In genomic region chr6:117602899-117603588, GRCh38 we compare ENCODE assay signal across 8 cellular contexts. TPM values are rescaled to one million over a fixed set of nuclear protein-coding genes. Genes with fewer than 3 reads are reported as not detected.
DNase-seq lines count a peak whose midpoint lies in the region; ATAC-seq and TF ChIP-seq lines count a peak whose summit lies in the region.

No MANE protein-coding gene starts in this region.

- no peak for ATAC-seq in psoas muscle
- no peak for ATAC-seq in GM18502 (IDR thresholded peaks at IDR 0.05; ENCODE audit: poor library complexity, unreplicated experiment)
- ATAC-seq in GM21360 (IDR thresholded peaks at IDR 0.05; ENCODE audit: unreplicated experiment) = no peak
- no peak for ATAC-seq in GM21526 (IDR thresholded peaks at IDR 0.05; ENCODE audit: low FRiP score, unreplicated experiment)

- intact Hi-C loops in esophagus squamous epithelium (cut with DNase I) (no loop called here), psoas muscle (cut with DNase I) (loop anchor here in 1 of 2 donors (5.0 to 10.0 kb wide), 3 partner anchors 46 to 638 kb away; partner anchors contain the start of gene DCBLD1)

- no peak for TF ChIP-seq CTCF in GM06990 (IDR thresholded peaks at IDR 0.05; ENCODE audit: insufficient read depth, low read length, poor library complexity, severe bottlenecking)
- TF ChIP-seq CTCF in RWPE1 (conservative IDR thresholded peaks at IDR 0.05; ENCODE audit: low read depth) = no peak
- TF ChIP-seq CTCF in esophagus squamous epithelium (IDR thresholded peaks at IDR 0.05) = no peak
- TF ChIP-seq CTCF in psoas muscle (IDR thresholded peaks at IDR 0.05) = no peak

- CTCF ChIA-PET in RWPE1 (lab: Yijun Ruan, JAX) = interaction anchor here (0.7 kb wide), 1 partner anchor 52 kb away, joined by 3 read pairs; no protein-coding TSS in a partner anchor

- H3K36me3 ChIP-seq in GM06990 (ENCODE audit: control insufficient read depth, insufficient read depth, low read length) (no peaks in the 10 kb centered on the region), esophagus squamous epithelium (peaks cover 0 to 9% (median 0%) of the 10 kb centered on the region in 3 donors), psoas muscle (ENCODE audit: insufficient read depth in 1 of 2, low read depth in 1 of 2) (no peaks in the 10 kb centered on the region)

- no peak for DNase-seq in GM06990 (ENCODE audit: extremely low read depth, insufficient read length)
- DNase-seq in RWPE1 (ENCODE audit: low spot score) = no peak
- DNase-seq in esophagus squamous epithelium (lab: John Stamatoyannopoulos, UW) = no peak
- DNase-seq in psoas muscle = no peak
- no peak for DNase-seq in SKM-1 (lab: John Stamatoyannopoulos, UW; ENCODE audit: unreplicated experiment)

- H3K4me3 ChIP-seq in GM06990 (replicated peaks; ENCODE audit: low read depth, low read length) (peak overlapping the region; percentile 82), esophagus squamous epithelium (peak overlapping the region; percentile 84 to 99 (median 92)), psoas muscle (peak overlapping the region; percentile 89)

- no peak for TF ChIP-seq POLR2A in esophagus squamous epithelium (IDR thresholded peaks at IDR 0.05)

- H3K4me1 ChIP-seq in esophagus squamous epithelium (peaks cover 4 to 43% (median 18%) of the 10 kb centered on the region in 3 donors), psoas muscle (peaks cover 28% of the 10 kb centered on the region)

- H3K27ac ChIP-seq in RWPE1 = peak overlapping the region; percentile 97
- H3K27ac ChIP-seq in esophagus squamous epithelium = peak overlapping the region; percentile 82 to 97 (median 96)
- H3K27ac ChIP-seq in psoas muscle = peak overlapping the region; percentile 96

- no peaks in the 10 kb centered on the region for H3K9me3 ChIP-seq in esophagus squamous epithelium
- no peaks in the 10 kb centered on the region for H3K9me3 ChIP-seq in psoas muscle

- POLR2A ChIA-PET in RWPE1 (lab: Yijun Ruan, JAX; ENCODE audit: low non-redundant PET) = interaction anchor here (0.9 kb wide), 1 partner anchor 13 kb away, joined by 3 read pairs; no protein-coding TSS in a partner anchor

- WGBS in esophagus squamous epithelium, 2 donors = 56 to 60% methylated on average over 12 of the region's 12 CpGs
- 57 to 61% (median 61%) methylated on average over 12 of the region's 12 CpGs for WGBS in psoas muscle, 3 donors

- no peaks in the 10 kb centered on the region for H3K27me3 ChIP-seq in GM06990 (replicated peaks; ENCODE audit: control insufficient read depth, insufficient read depth, low read length)
- H3K27me3 ChIP-seq in esophagus squamous epithelium = no peaks in the 10 kb centered on the region
- H3K27me3 ChIP-seq in psoas muscle (ENCODE audit: insufficient read depth in 3 of 3, low read length in 2 of 3) = no peaks in the 10 kb centered on the region

RNA-seq across cellular contexts. Expression of gene GOPC, which starts 0.7 kb away (rescaled TPM):
- total RNA-seq in esophagus squamous epithelium = 10 to 100 TPM; 11.0 to 22.9 (median 16.7) TPM
- total RNA-seq in psoas muscle = 10 to 100 TPM; 11.5 to 18.2 (median 15.6) TPM
- 10 to 100 TPM in 1 of 3 donors, 1 to 10 TPM in 2; 8.7 to 16.0 (median 9.6) TPM for polyA plus RNA-seq in psoas muscle
